25 cellular contexts compared by ENCODE assay signal in the genomic region with DNA sequence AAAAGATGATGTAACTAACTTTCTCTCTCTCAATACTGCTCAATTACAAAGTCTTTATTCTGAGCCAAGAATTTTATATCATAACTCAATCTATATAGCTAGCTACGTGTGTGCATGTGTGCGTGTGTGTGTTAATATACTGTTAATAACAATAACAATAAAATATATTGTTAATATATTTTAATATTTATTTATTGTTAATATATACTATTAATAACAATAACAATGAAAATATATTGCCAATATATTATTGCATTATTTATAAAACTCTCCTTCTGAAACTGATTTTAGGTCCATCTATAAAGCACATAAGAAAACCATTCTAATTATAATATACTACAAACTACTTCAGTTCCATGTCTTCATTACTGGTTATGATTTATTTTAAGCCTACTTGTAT.
"Had no signal": no experiment of that assay in that cellular context is flagged by ENCODE, and none has a peak within 500 bp of the region (broad histone marks: within the 10 kb centered on the region; RNA-seq: fewer than 3 reads in every experiment).

No MANE protein-coding gene starts in this region.

- H3K4me3 ChIP-seq: colonic mucosa, esophagus squamous epithelium, heart left ventricle had no signal

- H3K9me3 ChIP-seq: colonic mucosa, esophagus squamous epithelium, heart left ventricle had no signal

- H3K27ac ChIP-seq: brain microvascular endothelial cell, colonic mucosa, epithelial cell of prostate, esophagus squamous epithelium, heart left ventricle had no signal

- H3K36me3 ChIP-seq: brain microvascular endothelial cell, colonic mucosa, heart left ventricle had no signal

- FAIRE-seq: astrocyte, bronchial epithelial cell, endothelial cell of umbilical vein had no signal

- DNase-seq: activated B cell treated with CpG ODN at 0.5 μM for 24 hours; activated CD4-positive, alpha-beta T cell treated with anti-CD3 and anti-CD28 coated beads for 48 hours; activated CD4-positive, alpha-beta T cell treated with anti-CD3 and anti-CD28 coated beads, Interleukin-2, amount 50 U/mL, for 1 hour; activated CD4-positive, alpha-beta T cell treated with anti-CD3 and anti-CD28 coated beads, Interleukin-2, amount 50 U/mL, for 48 hours; activated CD8-positive, alpha-beta memory T cell treated with anti-CD3 and anti-CD28 coated beads for 24 hours; activated CD8-positive, alpha-beta T cell treated with anti-CD3 and anti-CD28 coated beads for 36 hours; activated effector memory CD4-positive, alpha-beta T cell treated with Interleukin-2 at 50 U/mL for 16 hours; activated gamma-delta T cell treated with Interleukin-2 at 50 U/mL for 16 hours; activated naive CD4-positive, alpha-beta T cell treated with anti-CD3 and anti-CD28 coated beads, Interleukin-2, amount 50 U/mL, for 16 hours; activated naive CD4-positive, alpha-beta T cell treated with Interleukin-2 at 50 U/mL for 16 hours; activated T-cell treated with anti-CD3 and anti-CD28 coated beads, Interleukin-2, amount 50 U/mL, for 4 hours; amniotic stem cell; anterior cingulate cortex; brain microvascular endothelial cell; colonic mucosa; effector CD8-positive, alpha-beta T cell; esophagus squamous epithelium; foreskin melanocyte; glutamatergic neuron; heart left ventricle; T-helper 2 cell had no signal

- H3K4me1 ChIP-seq: colonic mucosa, esophagus squamous epithelium, heart left ventricle had no signal

- H3K27me3 ChIP-seq: brain microvascular endothelial cell, colonic mucosa, esophagus squamous epithelium, heart left ventricle had no signal
